ENCODE assay signal across 8 cellular contexts in genomic region chr9:76456202-76456926, GRCh38. TPM values are rescaled to one million over a fixed set of nuclear protein-coding genes. Genes with fewer than 3 reads are reported as not detected.
A peak's percentile ranks its signal among the peaks of the same experiment; 100 is the strongest.
DNase-seq lines count a peak whose midpoint lies in the region; ATAC-seq and TF ChIP-seq lines count a peak whose summit lies in the region.

No MANE protein-coding gene starts in this region.

- DNase-seq in AG04450 (ENCODE audit: low read depth, low spot score), result peak; percentile 55
- DNase-seq in LHCN-M2 (ENCODE audit: low read depth), result peak; percentile 88
- DNase-seq in RPMI7951 (ENCODE audit: low read depth), result peak; percentile 13
- peak; percentile 75 for DNase-seq in transverse colon
- DNase-seq in BE2C, result no peak
- DNase-seq in suprapubic skin (ENCODE audit: low spot score in 2 of 2), result no peak

- no peak overlapping the region for H3K9ac ChIP-seq in endocrine pancreas (ENCODE audit: control insufficient read depth, insufficient read depth, low read length)

- TF ChIP-seq POLR2A in transverse colon (IDR thresholded peaks at IDR 0.05), result no peak
- TF ChIP-seq POLR2A in suprapubic skin (IDR thresholded peaks at IDR 0.05), result no peak

- in situ Hi-C loops in transverse colon (cut with MboI; ENCODE audit: low pct_ligation_motif_present in 1 of 4, low pct_unique_long_range_greater_than_20kb in 1 of 4, low sequenced_read_pairs in 3 of 4), result loop anchor here in 2 of 4 donors (25.0 kb wide), 2 partner anchors 156 to 556 kb away; partner anchors contain the start of gene FOXB2 (in 1 of the 2)

- intact Hi-C loops in transverse colon (cut with DNase I; ENCODE audit: low total_unique reads), result loop anchor here (10.0 kb wide), 2 partner anchors 248 to 538 kb away; no protein-coding TSS in a partner anchor

- H3K4me3 ChIP-seq in AG04450 (ENCODE audit: low read depth, low read length) (no peak overlapping the region), endocrine pancreas (ENCODE audit: control insufficient read depth, insufficient read depth, low read length) (peak overlapping the region; percentile 20), transverse colon (no peak overlapping the region), BE2C (ENCODE audit: low read depth, low read length) (no peak overlapping the region), suprapubic skin (no peak overlapping the region)

- H3K27ac ChIP-seq in AG04450 (ENCODE audit: low read depth, low read length), result no peak overlapping the region
- peak overlapping the region; percentile 9 to 62 (median 44) for H3K27ac ChIP-seq in transverse colon
- H3K27ac ChIP-seq in suprapubic skin, result no peak overlapping the region

- H3K9me3 ChIP-seq in AG04450 (ENCODE audit: control insufficient read depth, insufficient read depth, low read length), result no peaks in the 10 kb centered on the region
- H3K9me3 ChIP-seq in endocrine pancreas (ENCODE audit: control insufficient read depth, low read length), result no peaks in the 10 kb centered on the region
- H3K9me3 ChIP-seq in transverse colon, result no peaks in the 10 kb centered on the region
- no peaks in the 10 kb centered on the region for H3K9me3 ChIP-seq in BE2C
- H3K9me3 ChIP-seq in suprapubic skin, result no peaks in the 10 kb centered on the region

- POLR2A ChIA-PET in AG04450 (lab: Yijun Ruan, JAX), result interaction anchor here (1.6 kb wide), 1 partner anchor 62 kb away, joined by 8 read pairs; the partner anchor contains the start of gene RFK

- no peaks in the 10 kb centered on the region for H3K27me3 ChIP-seq in AG04450 (ENCODE audit: control insufficient read depth, insufficient read depth, low read length)
- no peaks in the 10 kb centered on the region for H3K27me3 ChIP-seq in endocrine pancreas (ENCODE audit: control insufficient read depth, insufficient read depth, low read length)
- no peaks in the 10 kb centered on the region for H3K27me3 ChIP-seq in transverse colon
- peaks cover 11% of the 10 kb centered on the region for H3K27me3 ChIP-seq in BE2C
- H3K27me3 ChIP-seq in suprapubic skin, result no peaks in the 10 kb centered on the region

- H3K36me3 ChIP-seq in endocrine pancreas (ENCODE audit: control insufficient read depth, insufficient read depth, low read length) (no peaks in the 10 kb centered on the region), transverse colon (no peaks in the 10 kb centered on the region), BE2C (no peaks in the 10 kb centered on the region), suprapubic skin (no peaks in the 10 kb centered on the region)

- CTCF ChIA-PET in AG04450 (lab: Charles Lee), result interaction anchor here (0.7 to 1.8 kb wide), 3 partner anchors 9 to 248 kb away, joined by 3 to 10 read pairs (median 6); no protein-coding TSS in a partner anchor

- no peak for TF ChIP-seq CTCF in AG04450 (IDR thresholded peaks at IDR 0.05; ENCODE audit: low read depth, low read length)
- no peak for TF ChIP-seq CTCF in transverse colon (IDR thresholded peaks at IDR 0.05)
- TF ChIP-seq CTCF in BE2C (IDR thresholded peaks at IDR 0.05; ENCODE audit: low read depth, low read length), result no peak
- TF ChIP-seq CTCF in suprapubic skin (IDR thresholded peaks at IDR 0.05), result no peak

- H3K4me1 ChIP-seq in endocrine pancreas (ENCODE audit: control insufficient read depth, insufficient read depth, low read length) (peaks cover 12% of the 10 kb centered on the region), transverse colon (peaks cover 0 to 45% (median 23%) of the 10 kb centered on the region in 4 donors), BE2C (peaks cover 6% of the 10 kb centered on the region), suprapubic skin (peaks cover 17% of the 10 kb centered on the region)

- ATAC-seq in GM18502 (IDR thresholded peaks at IDR 0.05; ENCODE audit: poor library complexity, unreplicated experiment), result peak; percentile 44

- TF ChIP-seq EP300 in transverse colon (IDR thresholded peaks at IDR 0.05; ENCODE audit: low read depth) (peak; percentile 3), suprapubic skin (IDR thresholded peaks at IDR 0.05) (no peak)

- 51 to 53% methylated on average over 3 to 4 of the region's 4 CpGs for WGBS in transverse colon (ENCODE audit: low coverage in 1 of 2), 2 donors
- WGBS in suprapubic skin, result 79% methylated on average over 4 of the region's 4 CpGs

RNA-seq across cellular contexts. Expression of gene GCNT1, which starts 2.6 kb away (rescaled TPM):
- polyA plus RNA-seq in AG04450 (2011; rRNA removed), result 6.9 and 7.6 TPM in 2 replicates
- 7.3 and 14.7 TPM in 2 replicates for polyA minus RNA-seq in AG04450 (2011; rRNA and poly(A)+ RNA removed)
- total RNA-seq in LHCN-M2 (2014; rRNA removed) (15.4 and 18.7 TPM in 2 replicates), transverse colon (10 to 100 TPM; 12.7 to 52.0 (median 27.8) TPM), suprapubic skin (1 to 10 TPM; 1.0 to 7.9 (median 5.4) TPM)
- 10.7 TPM for polyA plus RNA-seq in LHCN-M2 (2012)
- total RNA-seq in RPMI7951 (2014; rRNA removed; shearing (Covaris generic)), result 1.2 and 1.7 TPM in 2 replicates
- polyA plus RNA-seq in BE2C (2012; ENCODE audit: insufficient read depth, insufficient read length, low read depth), result 0.11 TPM

Comparison
In these comparisons a context has a peak if more than half of its experiments do, and no peak if none do; other contexts are left out.
1. DNase-seq: peak in AG04450 (single experiment), LHCN-M2 (single experiment), RPMI7951 (single experiment) and transverse colon (single experiment); none in BE2C (single experiment) and suprapubic skin (0 of 2).
2. H3K27ac ChIP-seq: peak in transverse colon (4 of 4); none in AG04450 (single experiment) and suprapubic skin (single experiment).